In the genomic region with DNA sequence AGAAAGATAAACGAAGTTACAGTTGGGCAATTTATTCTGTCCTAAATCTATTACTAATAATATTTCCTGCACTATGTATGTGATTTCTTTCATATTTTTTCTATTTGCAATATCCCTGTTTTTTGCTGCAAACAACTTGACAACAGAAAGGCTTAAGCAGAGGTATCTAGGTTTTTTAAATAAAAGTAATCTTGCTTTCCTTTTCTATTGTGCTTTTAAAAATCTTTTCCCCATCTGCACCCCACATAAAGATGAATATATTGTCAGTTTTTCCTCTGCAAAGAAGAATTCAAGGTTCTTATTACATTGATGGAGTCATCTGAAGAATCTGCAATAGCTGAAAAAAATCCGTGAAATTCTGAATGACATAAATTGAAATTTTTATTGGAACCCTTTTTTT, we compare ENCODE assay signal across 2 cellular contexts.
TF ChIP-seq lines count a peak whose summit lies in the region.

No MANE protein-coding gene starts in this region.

TF ChIP-seq in K562, 482 proteins besides CTCF, POLR2A, EP300 and RAD21:
- TF ChIP-seq SMC3 (conservative IDR thresholded peaks at IDR 0.05; ENCODE audit: insufficient read depth, low read depth, low read length) (no peak), BRCA1 (IDR thresholded peaks at IDR 0.05) (no peak), BRCA1 (CRISPR knock-in tag; IDR thresholded peaks at IDR 0.05) (no peak), HMGN3 (IDR thresholded peaks at IDR 0.05; ENCODE audit: borderline replicate concordance, extremely low read depth, insufficient read length, low read depth, low read length) (no peak), ZNF140 (CRISPR knock-in tag; IDR thresholded peaks at IDR 0.05) (no peak), ZBTB17 (CRISPR knock-in tag; IDR thresholded peaks at IDR 0.05) (no peak), ERF (CRISPR knock-in tag; IDR thresholded peaks at IDR 0.05) (no peak), ZBTB7A (IDR thresholded peaks at IDR 0.05; ENCODE audit: borderline replicate concordance, control insufficient read depth, low read depth, low read length) (no peak), SMARCA5 (IDR thresholded peaks at IDR 0.05) (no peak), FOXA3 (CRISPR knock-in tag; conservative IDR thresholded peaks at IDR 0.05 in 1 of 2, IDR thresholded peaks at IDR 0.05 in 1 of 2) (no peak)
- TF ChIP-seq, protein P1, sequence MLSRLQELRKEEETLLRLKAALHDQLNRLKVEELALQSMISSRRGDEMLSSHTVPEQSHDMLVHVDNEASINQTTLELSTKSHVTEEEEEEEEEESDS (CRISPR knock-in tag; IDR thresholded peaks at IDR 0.05), result no peak

TF ChIP-seq in GM12891, 5 proteins besides CTCF, POLR2A, EP300 and RAD21:
- no peak for TF ChIP-seq PAX5 (IDR thresholded peaks at IDR 0.05; ENCODE audit: insufficient read depth, low read length, severe bottlenecking)
- no peak for TF ChIP-seq SPI1 (IDR thresholded peaks at IDR 0.05; ENCODE audit: low read depth, low read length)
- TF ChIP-seq POLR2AphosphoS5 (IDR thresholded peaks at IDR 0.05; ENCODE audit: low read depth, low read length), result no peak
- no peak for TF ChIP-seq POU2F2 (IDR thresholded peaks at IDR 0.05; ENCODE audit: low read depth, low read length)
